18 cellular contexts compared by ENCODE assay signal in the genomic region with DNA sequence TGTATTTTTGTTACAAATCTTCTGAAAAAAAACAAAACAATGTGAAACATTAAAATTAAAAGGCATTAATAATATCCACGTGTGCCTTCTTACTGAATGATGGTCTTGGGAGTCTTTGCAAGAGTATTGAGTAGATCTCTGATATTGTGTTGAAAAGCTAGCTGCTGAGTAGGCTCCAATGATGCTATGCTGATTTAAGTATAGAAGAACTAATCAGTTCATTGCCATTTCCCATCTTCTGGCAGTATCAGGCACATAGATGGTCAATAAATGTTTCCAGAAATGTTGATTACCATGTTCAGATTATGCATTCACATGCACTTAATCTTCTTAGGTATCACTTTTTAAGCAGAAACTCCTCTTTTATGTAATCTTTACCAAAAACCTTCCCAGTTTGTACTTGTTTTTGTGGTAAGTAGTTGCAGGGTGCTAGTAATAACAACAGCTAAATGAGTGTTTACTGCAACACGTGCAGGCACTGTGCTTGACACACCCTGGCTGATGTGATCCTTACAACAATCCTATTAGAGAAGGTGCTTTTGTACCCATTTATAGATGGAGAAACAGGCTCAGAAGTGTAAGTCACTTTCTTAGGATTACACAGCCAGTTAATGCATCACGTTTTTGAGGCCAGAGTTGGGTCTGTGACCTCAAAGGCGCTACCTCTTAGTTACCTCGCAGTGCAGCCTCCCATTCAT. TPM values are rescaled to one million over a fixed set of nuclear protein-coding genes. Genes with fewer than 3 reads are reported as not detected.
A peak's percentile ranks its signal among the peaks of the same experiment; 100 is the strongest.
DNase-seq lines count a peak whose midpoint lies in the region; ATAC-seq, FAIRE-seq and TF ChIP-seq lines count a peak whose summit lies in the region.
"Had no signal": no experiment of that assay in that cellular context is flagged by ENCODE, and none has a peak within 500 bp of the region (broad histone marks: within the 10 kb centered on the region; RNA-seq: fewer than 3 reads in every experiment).

No MANE protein-coding gene starts in this region.

- no peak for TF ChIP-seq RAD21 in IMR-90 (IDR thresholded peaks at IDR 0.05; ENCODE audit: low read length)
- TF ChIP-seq RAD21 in H1 (IDR thresholded peaks at IDR 0.05 in 1 of 2, conservative IDR thresholded peaks at IDR 0.05 in 1 of 2; ENCODE audit: low read depth in 2 of 2, low read length in 2 of 2): no peak

- peaks cover 9 to 33% (median 26%) of the 10 kb centered on the region in 3 experiments; a peak in 6 of 7 replicates for H3K36me3 Mint-ChIP-seq in H9 (ENCODE audit: insufficient read depth in 1 of 3, low read depth in 3 of 3)
- H3K36me3 Mint-ChIP-seq in activated T-cell treated with anti-CD3 and anti-CD28 coated beads, Interleukin-2, amount 50 U/mL, for 4 hours (ENCODE audit: insufficient read depth): peaks cover 46% of the 10 kb centered on the region

- H4K20me1 ChIP-seq in H9 (ENCODE audit: control insufficient read depth, insufficient read depth, insufficient read length): no peaks in the 10 kb centered on the region
- peaks cover 77% of the 10 kb centered on the region for H4K20me1 ChIP-seq in IMR-90 (ENCODE audit: insufficient read depth, low read length)
- H4K20me1 ChIP-seq in H1 (replicated peaks in 1 of 2; ENCODE audit: control insufficient read depth in 1 of 2, insufficient read depth in 2 of 2, low read length in 2 of 2): peaks cover 0 to 7% of the 10 kb centered on the region in 2 experiments

- no peak overlapping the region for H3K4ac ChIP-seq in H9 (ENCODE audit: low read depth, low read length)
- no peak overlapping the region for H3K4ac ChIP-seq in IMR-90 (ENCODE audit: low read depth, low read length)
- no peak overlapping the region for H3K4ac ChIP-seq in H1 (replicated peaks; ENCODE audit: insufficient read length, low read depth, low read length)

- no peaks in the 10 kb centered on the region for H3K23me2 ChIP-seq in H9 (ENCODE audit: insufficient read length, low read depth, low read length, poor library complexity, severe bottlenecking)
- H3K23me2 ChIP-seq in H1 (ENCODE audit: low read depth, low read length): no peaks in the 10 kb centered on the region

- H3K9me3 Mint-ChIP-seq in H9: no peaks in the 10 kb centered on the region
- no peaks in the 10 kb centered on the region for H3K9me3 Mint-ChIP-seq in activated T-cell treated with anti-CD3 and anti-CD28 coated beads, Interleukin-2, amount 50 U/mL, for 4 hours
- H3K9me3 Mint-ChIP-seq: CD4-positive, alpha-beta T cell had no signal

- H3K18ac ChIP-seq in H9 (ENCODE audit: insufficient read length, low read depth, low read length) (no peak overlapping the region), IMR-90 (ENCODE audit: low read depth, low read length) (no peak overlapping the region), H1 (ENCODE audit: extremely low read depth, low read length) (no peak overlapping the region)

- H4K5ac ChIP-seq in H9 (ENCODE audit: insufficient read length, low read depth, low read length): no peak overlapping the region
- no peak overlapping the region for H4K5ac ChIP-seq in IMR-90 (ENCODE audit: low read depth, low read length)
- H4K5ac ChIP-seq in H1 (ENCODE audit: insufficient read length, low read depth, low read length): no peak overlapping the region

- H3K4me3 ChIP-seq in cardiac muscle cell (no peak overlapping the region), IMR-90 (ENCODE audit: insufficient read depth, low read depth, low read length) (no peak overlapping the region), H1 (ENCODE audit: extremely low read depth in 1 of 4, insufficient read depth in 2 of 4, low read depth in 3 of 4, low read length in 4 of 4) (no peak overlapping the region), breast epithelium (no peak overlapping the region)

- H3K14ac ChIP-seq in H9 (ENCODE audit: insufficient read depth, low read length) (no peak overlapping the region), IMR-90 (replicated peaks; ENCODE audit: low read depth, low read length) (no peak overlapping the region), H1 (ENCODE audit: insufficient read length) (no peak overlapping the region)

- POLR2A ChIA-PET in IMR-90 (lab: Charles Lee; ENCODE audit: unreplicated experiment) (no interaction called here), H1 (lab: Charles Lee; ENCODE audit: partially characterized antibody) (interaction anchor here (0.6 to 1.7 kb wide), 8 partner anchors 10 to 266 kb away, joined by 3 to 6 read pairs (median 4); partner anchors contain the start of gene EID3)

- no peak overlapping the region for H4K8ac ChIP-seq in H9 (replicated peaks; ENCODE audit: insufficient read length, low read depth, low read length)
- H4K8ac ChIP-seq in IMR-90 (ENCODE audit: low read depth in 2 of 2, low read length in 2 of 2): no peak overlapping the region
- H4K8ac ChIP-seq in H1 (ENCODE audit: extremely low read depth, insufficient read depth, low read length): no peak overlapping the region

- no peak overlapping the region for H2BK15ac ChIP-seq in H9 (ENCODE audit: low read depth, low read length)
- no peak overlapping the region for H2BK15ac ChIP-seq in IMR-90 (ENCODE audit: low read depth, low read length)
- no peak overlapping the region for H2BK15ac ChIP-seq in H1 (ENCODE audit: low read length)

- H2AK5ac ChIP-seq in H9 (ENCODE audit: insufficient read length, low read length): no peak overlapping the region
- no peak overlapping the region for H2AK5ac ChIP-seq in IMR-90 (ENCODE audit: low read depth, low read length)
- H2AK5ac ChIP-seq in H1 (ENCODE audit: low read depth, low read length): no peak overlapping the region

- H3K9me3 ChIP-seq in cardiac muscle cell (ENCODE audit: low read depth): no peaks in the 10 kb centered on the region
- H3K9me3 ChIP-seq in H9 (ENCODE audit: control insufficient read depth, low read depth, low read length): no peaks in the 10 kb centered on the region
- H3K9me3 ChIP-seq in IMR-90 (ENCODE audit: control insufficient read depth, insufficient read depth, low read length): no peaks in the 10 kb centered on the region
- no peaks in the 10 kb centered on the region for H3K9me3 ChIP-seq in H1 (ENCODE audit: insufficient read depth in 2 of 2, low read depth in 1 of 2, low read length in 1 of 2)
- H3K9me3 ChIP-seq in breast epithelium: no peaks in the 10 kb centered on the region

- no peak overlapping the region for H2AK9ac ChIP-seq in IMR-90 (replicated peaks; ENCODE audit: low read depth, low read length, poor library complexity)

- WGBS in H9 (ENCODE audit: extremely low coverage, insufficient read length, low lambda C conversion rate): no CpG with 5 or more reads among the region's 5 CpGs
- 82% methylated on average over 3 of the region's 5 CpGs; no CpG with 5 or more reads in 1 of the 2 experiments for WGBS in IMR-90 (ENCODE audit: extremely low coverage in 2 of 2, insufficient read length in 1 of 2), 2 experiments
- WGBS in H1 (ENCODE audit: extremely low coverage in 1 of 2, insufficient coverage in 1 of 2, insufficient read length in 1 of 2, insufficient replicate concordance in 2 of 2, low coverage in 1 of 2, low lambda C conversion rate in 2 of 2, missing lambda C conversion rate in 1 of 2), 2 experiments: 89% methylated on average over 5 of the region's 5 CpGs; no CpG with 5 or more reads in 1 of the 2 experiments

- no peak overlapping the region for H3K4me3 Mint-ChIP-seq in H9
- H3K4me3 Mint-ChIP-seq in activated T-cell treated with anti-CD3 and anti-CD28 coated beads, Interleukin-2, amount 50 U/mL, for 4 hours: no peak overlapping the region
- H3K4me3 Mint-ChIP-seq: B cell; CD4-positive, alpha-beta T cell had no signal

- TF ChIP-seq EP300 in H1 (IDR thresholded peaks at IDR 0.05; ENCODE audit: borderline replicate concordance in 1 of 2, low read depth in 2 of 2, low read length in 2 of 2): no peak

- H2BK5ac ChIP-seq in H9 (ENCODE audit: insufficient read length, low read length) (no peak overlapping the region), IMR-90 (ENCODE audit: low read depth, low read length, poor library complexity, severe bottlenecking) (no peak overlapping the region), H1 (ENCODE audit: low read depth, low read length) (0 out of 2 replicates have a peak overlapping the region, but pooled peaks have one; percentile 36)

- peak overlapping the region in 2 of 3 experiments; percentile 58 to 87; a peak in 1 of 7 replicates for H3K27ac Mint-ChIP-seq in H9
- H3K27ac Mint-ChIP-seq: B cell; CD4-positive, alpha-beta T cell had no signal

- DNase-seq in cardiac muscle cell (ENCODE audit: low read depth in 1 of 2, low spot score in 1 of 2) (no peak), left cardiac atrium (no peak), H9 (no peak), IMR-90 (no peak), H1 (ENCODE audit: low read depth in 1 of 2, low spot score in 2 of 2) (no peak), breast epithelium (ENCODE audit: low spot score in 2 of 2) (no peak)
- DNase-seq in activated T-cell treated with anti-CD3 and anti-CD28 coated beads, Interleukin-2, amount 50 U/mL, for 4 hours: no peak
- DNase-seq: 8988T; ACHN; C1 segment of cervical spinal cord; CD4-positive, alpha-beta T cell; DMS79; GOT3; HCEC 1CT had no signal

- H3K79me1 ChIP-seq in H9 (ENCODE audit: insufficient read depth, low read depth, low read length, poor library complexity, severe bottlenecking) (no peaks in the 10 kb centered on the region), IMR-90 (ENCODE audit: low read depth in 1 of 2, low read length in 2 of 2) (peaks cover 36 to 75% of the 10 kb centered on the region in 2 experiments), H1 (ENCODE audit: low read depth, low read length) (no peaks in the 10 kb centered on the region; the same call in 1 of the 2 replicates)

- peaks cover 15 to 22% of the 10 kb centered on the region in 2 experiments for H3K4me1 Mint-ChIP-seq in H9
- no peaks in the 10 kb centered on the region for H3K4me1 Mint-ChIP-seq in activated T-cell treated with anti-CD3 and anti-CD28 coated beads, Interleukin-2, amount 50 U/mL, for 4 hours (ENCODE audit: low read depth)
- H3K4me1 Mint-ChIP-seq: B cell had no signal

- FAIRE-seq in H1 (lab: Jason Lieb, UNC): no peak
- FAIRE-seq: G401.6, GM12892 had no signal

- H3K27me3 ChIP-seq in cardiac muscle cell (no peaks in the 10 kb centered on the region), H9 (ENCODE audit: insufficient read depth, low read length) (no peaks in the 10 kb centered on the region), IMR-90 (ENCODE audit: control insufficient read depth, insufficient read depth, low read length) (no peaks in the 10 kb centered on the region), H1 (replicated peaks in 1 of 4; ENCODE audit: control insufficient read depth in 3 of 4, extremely low read depth in 1 of 4, insufficient read depth in 3 of 4, low read length in 3 of 4) (no peaks in the 10 kb centered on the region), breast epithelium (no peaks in the 10 kb centered on the region)

- peak overlapping the region; percentile 33 for H3K27ac ChIP-seq in cardiac muscle cell
- H3K27ac ChIP-seq in H9 (ENCODE audit: insufficient read length, low read depth, low read length): no peak overlapping the region
- H3K27ac ChIP-seq in IMR-90 (ENCODE audit: insufficient read depth, low read length): no peak overlapping the region
- H3K27ac ChIP-seq in H1 (ENCODE audit: low read depth, low read length): no peak overlapping the region
- no peak overlapping the region for H3K27ac ChIP-seq in breast epithelium

- H3K4me1 ChIP-seq in cardiac muscle cell (ENCODE audit: low read depth) (no peaks in the 10 kb centered on the region), H9 (ENCODE audit: insufficient read depth, low read length) (peaks cover 9% of the 10 kb centered on the region), IMR-90 (ENCODE audit: control insufficient read depth, insufficient read depth, low read length) (peaks cover 7% of the 10 kb centered on the region), H1 (replicated peaks in 1 of 4; ENCODE audit: control insufficient read depth in 3 of 4, insufficient read depth in 4 of 4, low read length in 3 of 4) (peaks cover 0 to 8% (median 6%) of the 10 kb centered on the region in 4 experiments; a peak in 5 of 7 replicates), breast epithelium (no peaks in the 10 kb centered on the region)

- BruUV-seq in IMR-90 (replicated peaks; lab: Mats Ljungman, UMichigan): no TSS peak

- intact Hi-C loops in left cardiac atrium (cut with DNase I) (no loop called here), IMR-90 (cut with micrococcal nuclease) (no loop called here), breast epithelium (cut with DNase I; ENCODE audit: low total_unique reads) (no loop called here)

- H3K9me1 ChIP-seq in IMR-90 (ENCODE audit: insufficient read depth, low read length): peaks cover 15% of the 10 kb centered on the region

- H3K56ac ChIP-seq in H9 (ENCODE audit: insufficient read length, low read depth, low read length): no peak overlapping the region
- no peak overlapping the region for H3K56ac ChIP-seq in IMR-90 (ENCODE audit: extremely low read depth, insufficient read depth, low read length)
- H3K56ac ChIP-seq in H1 (replicated peaks; ENCODE audit: insufficient read length, low read depth, low read length): no peak overlapping the region

- H4K91ac ChIP-seq in H9 (ENCODE audit: insufficient read length, low read depth, low read length) (no peak overlapping the region), IMR-90 (ENCODE audit: insufficient read depth, low read depth, low read length) (no peak overlapping the region), H1 (replicated peaks; ENCODE audit: insufficient read length, low read length) (no peak overlapping the region)

- H2BK120ac ChIP-seq in H9 (ENCODE audit: low read depth, low read length, poor library complexity, severe bottlenecking) (no peak overlapping the region), IMR-90 (ENCODE audit: low read depth, low read length) (no peak overlapping the region), H1 (replicated peaks; ENCODE audit: low read depth, low read length) (no peak overlapping the region)

- TF ChIP-seq CTCF in cardiac muscle cell (IDR thresholded peaks at IDR 0.05; ENCODE audit: low read depth, low read length) (no peak), H9 (conservative IDR thresholded peaks at IDR 0.05) (no peak), IMR-90 (conservative IDR thresholded peaks at IDR 0.05; ENCODE audit: low read depth, low read length) (no peak), H1 (IDR thresholded peaks at IDR 0.05; ENCODE audit: control extremely low read depth in 1 of 3, insufficient read depth in 1 of 3, low read depth in 1 of 3, low read length in 3 of 3) (no peak), breast epithelium (IDR thresholded peaks at IDR 0.05) (no peak)

- no peak overlapping the region for H3T11ph ChIP-seq in H9 (ENCODE audit: low read length)

- TF ChIP-seq POLR2A in IMR-90 (IDR thresholded peaks at IDR 0.05; ENCODE audit: low read depth, low read length) (0 out of 2 replicates have a peak, but pooled peaks have one; percentile 18), H1 (IDR thresholded peaks at IDR 0.05; ENCODE audit: control extremely low read depth in 1 of 2, low read depth in 2 of 2, low read length in 2 of 2) (peak in 1 of 2 experiments; percentile 6; a peak in 2 of 3 replicates), breast epithelium (IDR thresholded peaks at IDR 0.05) (no peak)

- H2AFZ ChIP-seq in H9 (ENCODE audit: low read length) (no peak overlapping the region), IMR-90 (replicated peaks; ENCODE audit: low read length, poor library complexity) (no peak overlapping the region), H1 (ENCODE audit: low read length) (no peak overlapping the region)

- H3K36me3 ChIP-seq in cardiac muscle cell: peaks cover 15% of the 10 kb centered on the region
- H3K36me3 ChIP-seq in IMR-90 (ENCODE audit: control insufficient read depth, insufficient read depth, low read length): peaks cover 60% of the 10 kb centered on the region
- peaks cover 9 to 33% (median 10%) of the 10 kb centered on the region in 4 experiments for H3K36me3 ChIP-seq in H1 (ENCODE audit: control insufficient read depth in 2 of 4, insufficient read depth in 4 of 4, low read length in 3 of 4)
- no peaks in the 10 kb centered on the region for H3K36me3 ChIP-seq in breast epithelium

- H3K9ac ChIP-seq in H9 (ENCODE audit: extremely low read depth, insufficient read length, low read length) (no peak overlapping the region), IMR-90 (ENCODE audit: low read depth, low read length) (no peak overlapping the region), H1 (replicated peaks in 1 of 4; ENCODE audit: extremely low read depth in 1 of 4, low read depth in 3 of 4, low read length in 3 of 4) (peak overlapping the region in 1 of 4 experiments; percentile 24; a peak in 1 of 7 replicates)

- CTCF ChIA-PET in IMR-90 (lab: Yijun Ruan, JAX) (no interaction called here), H1 (lab: Charles Lee; ENCODE audit: partially characterized antibody) (interaction anchor here (1.1 to 2.9 kb wide), 3 partner anchors 11 to 128 kb away, joined by 3 to 11 read pairs (median 4); no protein-coding TSS in a partner anchor)

- H3K27me3 Mint-ChIP-seq in H9 (ENCODE audit: low read depth): no peaks in the 10 kb centered on the region
- H3K27me3 Mint-ChIP-seq in activated T-cell treated with anti-CD3 and anti-CD28 coated beads, Interleukin-2, amount 50 U/mL, for 4 hours (ENCODE audit: low read depth): no peaks in the 10 kb centered on the region
- H3K27me3 Mint-ChIP-seq: B cell; CD4-positive, alpha-beta T cell had no signal

- no peak overlapping the region for H2BK12ac ChIP-seq in H9 (ENCODE audit: insufficient read length, low read depth, low read length)
- peak overlapping the region; percentile 35 for H2BK12ac ChIP-seq in H1 (ENCODE audit: low read depth, low read length)

- in situ Hi-C loops in IMR-90 (cut with MboI; ENCODE audit: low sequenced_read_pairs): no loop called here

- H3K79me2 ChIP-seq in H9 (ENCODE audit: insufficient read depth, low read length): no peaks in the 10 kb centered on the region
- 0 out of 4 replicates have a peak, but pooled peaks cover 0 to 3% of the 10 kb centered on the region in 2 experiments for H3K79me2 ChIP-seq in H1 (ENCODE audit: control insufficient read depth in 1 of 2, insufficient read depth in 2 of 2, low read length in 2 of 2)

- H3K4me2 ChIP-seq in H9 (ENCODE audit: insufficient read depth, insufficient read length, low read length): no peak overlapping the region
- H3K4me2 ChIP-seq in IMR-90 (ENCODE audit: low read depth, low read length): no peak overlapping the region
- peak overlapping the region; percentile 26 to 31; a peak in 3 of 4 replicates for H3K4me2 ChIP-seq in H1 (ENCODE audit: insufficient read depth in 1 of 2, low read depth in 2 of 2, low read length in 2 of 2)

- H3K23ac ChIP-seq in H9 (ENCODE audit: insufficient read length, low read depth, low read length): no peak overlapping the region
- H3K23ac ChIP-seq in IMR-90 (ENCODE audit: low read depth, low read length): no peak overlapping the region
- H3K23ac ChIP-seq in H1 (ENCODE audit: insufficient read length): no peak overlapping the region

- dilution Hi-C loops in IMR-90 (cut with HindIII; ENCODE audit: low sequenced_read_pairs, unreplicated experiment): no loop called here

- ATAC-seq in left cardiac atrium (no peak), IMR-90 (ENCODE audit: low read depth) (no peak), GM19023 (IDR thresholded peaks at IDR 0.05; ENCODE audit: unreplicated experiment) (no peak)
- no peak for ATAC-seq in activated T-cell treated with anti-CD3 and anti-CD28 coated beads, Interleukin-2, amount 50 U/mL, for 4 hours

- no peak overlapping the region for H2BK20ac ChIP-seq in H9 (ENCODE audit: low read depth, low read length, poor library complexity, severe bottlenecking)
- no peak overlapping the region for H2BK20ac ChIP-seq in IMR-90 (ENCODE audit: low read depth, low read length)
- no peak overlapping the region for H2BK20ac ChIP-seq in H1 (ENCODE audit: low read length)

RNA-seq across cellular contexts. Expression of gene EID3, which starts 46.8 kb away (rescaled TPM):
- total RNA-seq in cardiac muscle cell: 1.8 and 3.3 TPM in 2 replicates
- 2.7 and 3.0 TPM in 2 replicates for polyA plus RNA-seq in cardiac muscle cell
- 1 to 10 TPM; 1.6 to 1.7 TPM for total RNA-seq in left cardiac atrium
- 1.2 and 1.4 TPM in 2 replicates for total RNA-seq in H9 (2021)
- 4.1 and 6.9 TPM in 2 replicates for total RNA-seq in IMR-90 (2012; rRNA removed)
- polyA plus RNA-seq in IMR-90 (2012; rRNA removed): 2.0 and 2.2 TPM in 2 replicates
- polyA plus RNA-seq in IMR-90 (2012; cell fraction: cytosol; rRNA removed): 0.48 and 0.92 TPM in 2 replicates
- polyA plus RNA-seq in IMR-90 (2012; cell fraction: nucleus; rRNA removed; ENCODE audit: low replicate concordance): 5.9 and 6.1 TPM in 2 replicates
- total RNA-seq in H1 (2021; fragmentation: NEBNext Ultra II Directional; extraction: Animal tissue kit (Norgen Biotek cat#: 25700)): 2.2 and 2.8 TPM in 2 replicates
- polyA plus RNA-seq in H1 (2011; rRNA removed): 1.0 and 1.2 TPM in 2 replicates
- 2.6 TPM for polyA plus RNA-seq in H1 (2011; cell fraction: cytosol; rRNA removed)
- polyA plus RNA-seq in H1 (2011; cell fraction: nucleus; rRNA removed): 1.2 TPM
- polyA plus RNA-seq in H1 (2012, experiment 1 of 2): 1.8 to 2.6 TPM (median 1.9 TPM) in 4 replicates
- polyA plus RNA-seq in H1 (2012, experiment 2 of 2): 0.34 TPM
- 1.0 TPM for polyA plus RNA-seq in H1 (2013, experiment 1 of 2)
- 1.1 TPM for polyA plus RNA-seq in H1 (2013, experiment 2 of 2)
- 1.8 and 2.5 TPM in 2 replicates for polyA minus RNA-seq in H1 (2011; rRNA and poly(A)+ RNA removed)
- 2.3 TPM for polyA minus RNA-seq in H1 (2011; cell fraction: cytosol; rRNA and poly(A)+ RNA removed)
- 9.2 TPM for polyA minus RNA-seq in H1 (2011; cell fraction: nucleus; rRNA and poly(A)+ RNA removed)
- 1 to 10 TPM; 5.0 to 6.2 (median 5.5) TPM for total RNA-seq in activated T-cell treated with anti-CD3 and anti-CD28 coated beads, Interleukin-2, amount 50 U/mL, for 4 hours
- total RNA-seq in breast epithelium: 10 to 100 TPM in 2 of 3 donors, 1 to 10 TPM in 1; 6.7 to 13.3 (median 12.1) TPM

Comparison
In these comparisons a context has a peak if more than half of its experiments do, and no peak if none do; other contexts are left out.
1. H3K4me2 ChIP-seq: peak in H1 (2 of 2); none in H9 (single experiment) and IMR-90 (single experiment).